Comparison of ENCODE assay signal across 8 cellular contexts in the genomic region with DNA sequence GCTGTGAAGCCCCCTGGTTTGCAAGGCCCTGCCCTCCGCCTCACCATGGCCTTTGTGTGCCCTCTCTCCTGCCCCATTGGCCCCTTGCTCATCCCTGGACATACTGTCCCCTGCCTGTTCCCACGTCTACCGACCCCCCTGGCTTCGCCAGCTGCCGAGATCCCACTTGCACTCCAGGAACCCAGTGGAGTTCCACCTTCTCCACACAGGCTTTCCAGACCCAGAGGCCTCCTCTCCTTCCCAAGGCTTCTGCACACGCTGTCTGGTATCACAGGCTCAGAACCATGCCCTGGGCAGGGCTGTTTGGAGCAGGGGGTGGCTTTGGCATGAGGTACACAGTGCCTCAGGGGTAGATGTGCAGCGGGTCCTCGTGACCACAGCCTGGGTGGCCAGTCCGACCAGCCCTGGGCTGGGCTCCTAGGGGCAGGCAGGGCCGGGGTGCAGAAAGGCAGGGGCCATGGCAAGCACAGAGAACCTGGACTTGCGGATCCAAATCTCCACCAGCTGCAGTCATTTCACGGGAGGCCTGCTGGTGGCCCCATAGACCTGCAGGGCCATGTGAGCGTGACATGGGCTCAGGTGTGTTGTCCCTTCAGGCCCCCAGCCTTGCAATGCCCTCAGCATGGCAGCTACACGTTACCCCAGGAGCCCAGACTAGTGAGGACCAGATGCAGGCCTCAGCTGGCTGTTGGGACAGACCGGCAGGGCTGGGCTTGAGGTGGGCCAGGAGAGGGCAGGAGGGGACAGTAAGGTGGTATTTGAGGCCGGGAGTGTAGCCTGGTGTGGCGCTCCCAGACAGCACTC. TPM values are rescaled to one million over a fixed set of nuclear protein-coding genes. Genes with fewer than 3 reads are reported as not detected.
DNase-seq lines count a peak whose midpoint lies in the region; ATAC-seq, FAIRE-seq and TF ChIP-seq lines count a peak whose summit lies in the region.

No MANE protein-coding gene starts in this region.

- peak overlapping the region; percentile 97 for H3K27ac ChIP-seq in SU-DHL-6 (ENCODE audit: low read depth, low read length)

- H3K9ac ChIP-seq in SU-DHL-6 (ENCODE audit: low read length), result 0 out of 2 replicates have a peak overlapping the region, but pooled peaks have one; percentile 0

- intact Hi-C loops in sciatic nerve (cut with DNase I), result no loop called here

- H3K79me2 ChIP-seq in SU-DHL-6 (ENCODE audit: insufficient read depth, low read length), result peaks cover 83% of the 10 kb centered on the region

- H3K27me3 Mint-ChIP-seq in endothelial cell (ENCODE audit: unreplicated experiment), result peaks cover 13% of the 10 kb centered on the region

- H3K9me3 ChIP-seq in SU-DHL-6 (ENCODE audit: insufficient read depth, low read length), result no peaks in the 10 kb centered on the region

- no peaks in the 10 kb centered on the region for H3K9me3 Mint-ChIP-seq in endothelial cell (ENCODE audit: unreplicated experiment)

- no peak for TF ChIP-seq CTCF in GM12865 (IDR thresholded peaks at IDR 0.05; ENCODE audit: insufficient read depth, low read depth, low read length, missing control alignments)
- no peak for TF ChIP-seq CTCF in SU-DHL-6 (IDR thresholded peaks at IDR 0.05; ENCODE audit: insufficient read depth, low read length, poor library complexity, severe bottlenecking)
- TF ChIP-seq CTCF in endothelial cell (IDR thresholded peaks at IDR 0.05; ENCODE audit: unreplicated experiment), result no peak

- no peaks in the 10 kb centered on the region for H4K20me1 ChIP-seq in SU-DHL-6 (ENCODE audit: low read depth, low read length)

- peak overlapping the region; percentile 73 for H3K4me2 ChIP-seq in SU-DHL-6 (ENCODE audit: low read depth, low read length, poor library complexity, severe bottlenecking)

- peak overlapping the region; percentile 67 for H3K27ac Mint-ChIP-seq in endothelial cell (ENCODE audit: unreplicated experiment)

- H2AFZ ChIP-seq in SU-DHL-6 (ENCODE audit: low read depth, low read length, severe bottlenecking), result no peak overlapping the region

- FAIRE-seq in frontal cortex (lab: Jason Lieb, UNC), result no peak

- H3K4me1 Mint-ChIP-seq in endothelial cell (ENCODE audit: unreplicated experiment), result peaks cover 50% of the 10 kb centered on the region

- peaks cover 3% of the 10 kb centered on the region; the same call in 1 of the 2 replicates for H3K36me3 ChIP-seq in SU-DHL-6 (ENCODE audit: low read length)

- H3K36me3 Mint-ChIP-seq in endothelial cell (ENCODE audit: low read depth, unreplicated experiment), result peaks cover 8% of the 10 kb centered on the region

- H3K4me3 ChIP-seq in GM12865 (ENCODE audit: low read depth, low read length) (0 out of 2 replicates have a peak overlapping the region, but pooled peaks have one; percentile 65), SU-DHL-6 (ENCODE audit: insufficient read depth, low read length, poor library complexity, severe bottlenecking) (no peak overlapping the region)

- H3K9me2 ChIP-seq in SU-DHL-6 (replicated peaks; ENCODE audit: insufficient read depth, low read length), result no peaks in the 10 kb centered on the region

- ATAC-seq in sciatic nerve, result no peak

- H3F3A ChIP-seq in SU-DHL-6 (ENCODE audit: insufficient read depth), result peaks cover 19% of the 10 kb centered on the region

- H3K27me3 ChIP-seq in SU-DHL-6 (ENCODE audit: low read length), result no peaks in the 10 kb centered on the region

- H3K4me3 Mint-ChIP-seq in endothelial cell (ENCODE audit: unreplicated experiment), result peak overlapping the region; percentile 34

- DNase-seq in GM12865 (ENCODE audit: low read depth) (no peak), endothelial cell (ENCODE audit: low spot score) (no peak), sciatic nerve (ENCODE audit: low spot score) (peak; percentile 54), frontal cortex (ENCODE audit: low spot score in 2 of 2) (no peak), GM19238 (ENCODE audit: insufficient read length, low spot score) (no peak), NCI-H2081 (lab: John Stamatoyannopoulos, UW) (no peak), NCI-H526 (lab: John Stamatoyannopoulos, UW) (no peak)

RNA-seq across cellular contexts. Expression of a gene that starts 9.5 kb away (rescaled TPM):
- 92.7 TPM for total RNA-seq in endothelial cell (ENCODE audit: unreplicated experiment)
- 61.7 TPM for total RNA-seq in sciatic nerve
- total RNA-seq in frontal cortex, result 46.9 TPM

RNA-seq across cellular contexts. Expression of a gene that starts 13.3 kb away (rescaled TPM):
- total RNA-seq in endothelial cell (ENCODE audit: unreplicated experiment) (65.1 TPM), sciatic nerve (69.7 TPM), frontal cortex (55.8 TPM)

RNA-seq across cellular contexts. Expression of a gene that starts 27.5 kb away (rescaled TPM):
- total RNA-seq in endothelial cell (ENCODE audit: unreplicated experiment), result 7.3 TPM
- 40.7 TPM for total RNA-seq in sciatic nerve
- 2.0 TPM for total RNA-seq in frontal cortex
